Comparison of ENCODE assay signal across 8 cellular contexts in genomic region chr9:137070201-137070905, GRCh38. TPM values are rescaled to one million over a fixed set of nuclear protein-coding genes. Genes with fewer than 3 reads are reported as not detected.
DNase-seq lines count a peak whose midpoint lies in the region; ATAC-seq, FAIRE-seq and TF ChIP-seq lines count a peak whose summit lies in the region.

A gene with protein sequence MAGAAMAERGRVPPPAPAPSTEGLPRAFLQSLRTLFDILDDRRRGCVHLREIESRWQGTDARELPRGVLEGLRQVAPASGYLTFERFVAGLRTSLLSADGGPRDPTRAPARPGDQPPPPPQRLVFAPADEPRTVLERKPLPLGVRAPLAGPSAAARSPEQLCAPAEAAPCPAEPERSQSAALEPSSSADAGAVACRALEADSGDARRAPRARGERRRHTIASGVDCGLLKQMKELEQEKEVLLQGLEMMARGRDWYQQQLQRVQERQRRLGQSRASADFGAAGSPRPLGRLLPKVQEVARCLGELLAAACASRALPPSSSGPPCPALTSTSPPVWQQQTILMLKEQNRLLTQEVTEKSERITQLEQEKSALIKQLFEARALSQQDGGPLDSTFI (minus strand): TSS chr9:137070557. CDS start chr9:137070460, 97 bp downstream.

- H3K36me3 ChIP-seq in pancreas (no peaks in the 10 kb centered on the region), tibial nerve (no peaks in the 10 kb centered on the region)

- peak within 1 kb of the TSS; percentile 82 for H3K4me3 Mint-ChIP-seq in activated naive CD4-positive, alpha-beta T cell treated with anti-CD3 and anti-CD28 coated beads, Interleukin-2, amount 50 U/mL, for 24 hours

- H3K27me3 ChIP-seq in pancreas (no peaks in the 10 kb centered on the region), tibial nerve (peaks cover 0 to 8% of the 10 kb centered on the region in 2 donors)

- ATAC-seq in HG02610 (IDR thresholded peaks at IDR 0.05; ENCODE audit: unreplicated experiment) (peak; percentile 57), pancreas (peak; percentile 88 to 93 (median 90))

- no peaks in the 10 kb centered on the region for H3K9me3 Mint-ChIP-seq in activated naive CD4-positive, alpha-beta T cell treated with anti-CD3 and anti-CD28 coated beads, Interleukin-2, amount 50 U/mL, for 24 hours

- peak in 1 of 2 donors; percentile 12 for TF ChIP-seq EP300 in tibial nerve (IDR thresholded peaks at IDR 0.05)

- TF ChIP-seq CTCF in pancreas (IDR thresholded peaks at IDR 0.05) (no peak), tibial nerve (IDR thresholded peaks at IDR 0.05) (no peak)

- no peaks in the 10 kb centered on the region for H3K9me3 ChIP-seq in pancreas
- H3K9me3 ChIP-seq in tibial nerve = no peaks in the 10 kb centered on the region

- DNase-seq in GM04504 (ENCODE audit: low read depth) (peak; percentile 62), NCI-H128 (lab: John Stamatoyannopoulos, UW; ENCODE audit: unreplicated experiment) (peak; percentile 86), SKM-1 treated with dmso at 0.1 percent for 144 hours (lab: John Stamatoyannopoulos, UW; ENCODE audit: unreplicated experiment) (peak; percentile 89), head of caudate nucleus (peak; percentile 78 to 94 (median 87)), pancreas (peak; percentile 85 to 96 (median 88)), tibial nerve (ENCODE audit: low spot score in 2 of 2) (peak; percentile 65 to 66)

- WGBS in pancreas, 2 donors = 0% methylated on average over 45 to 74 of the region's 74 CpGs
- WGBS in tibial nerve, 2 donors = 1 to 3% methylated on average over 20 to 38 of the region's 74 CpGs

- no peaks in the 10 kb centered on the region for H3K36me3 Mint-ChIP-seq in activated naive CD4-positive, alpha-beta T cell treated with anti-CD3 and anti-CD28 coated beads, Interleukin-2, amount 50 U/mL, for 24 hours

- peaks cover 0 to 13% (median 13%) of the 10 kb centered on the region in 3 donors for H3K4me1 ChIP-seq in pancreas
- peaks cover 0 to 31% (median 13%) of the 10 kb centered on the region in 4 donors for H3K4me1 ChIP-seq in tibial nerve

- TF ChIP-seq POLR2A in tibial nerve (IDR thresholded peaks at IDR 0.05) = peak in 1 of 2 donors; percentile 27

- H3K27ac ChIP-seq in pancreas = peak within 1 kb of the TSS; percentile 54 to 86 (median 78)
- peak within 1 kb of the TSS; percentile 53 to 91 (median 83) for H3K27ac ChIP-seq in tibial nerve

- peak within 1 kb of the TSS; percentile 23 for H3K27ac Mint-ChIP-seq in activated naive CD4-positive, alpha-beta T cell treated with anti-CD3 and anti-CD28 coated beads, Interleukin-2, amount 50 U/mL, for 24 hours

- H3K4me1 Mint-ChIP-seq in activated naive CD4-positive, alpha-beta T cell treated with anti-CD3 and anti-CD28 coated beads, Interleukin-2, amount 50 U/mL, for 24 hours = peaks cover 11% of the 10 kb centered on the region

- intact Hi-C loops in head of caudate nucleus (cut with DNase I) (loop anchor here (10.0 kb wide), 1 partner anchor 286 kb away; no protein-coding TSS in a partner anchor), pancreas (cut with DNase I) (no loop called here)

- H3K27me3 Mint-ChIP-seq in activated naive CD4-positive, alpha-beta T cell treated with anti-CD3 and anti-CD28 coated beads, Interleukin-2, amount 50 U/mL, for 24 hours = peaks cover 2% of the 10 kb centered on the region

- H3K4me3 ChIP-seq in pancreas = peak within 1 kb of the TSS; percentile 10 to 49 (median 26)
- peak within 1 kb of the TSS; percentile 17 to 50 (median 31) for H3K4me3 ChIP-seq in tibial nerve

- no peak for FAIRE-seq in pancreas (lab: Jason Lieb, UNC)

RNA-seq across cellular contexts. Expression of the gene that starts here (rescaled TPM):
- under 1 TPM; 0.04 to 0.97 (median 0.45) TPM for total RNA-seq in pancreas
- polyA plus RNA-seq in pancreas = under 1 TPM; 0.30 to 0.38 TPM
- total RNA-seq in tibial nerve = under 1 TPM in 2 of 4 donors, not detected in 2; 0.22 to 0.90 TPM

Comparison
In these comparisons a context has a peak if more than half of its experiments do, and no peak if none do; other contexts are left out.
1. Peak in every context shown above with its lines: DNase-seq, ATAC-seq, H3K4me3 ChIP-seq and H3K27ac ChIP-seq.
2. Peak in DNase-seq, ATAC-seq, H3K4me3 ChIP-seq and H3K27ac ChIP-seq in pancreas; RNA of the gene not detected or under 1 TPM.
3. Peak in DNase-seq, H3K4me3 ChIP-seq and H3K27ac ChIP-seq in tibial nerve; RNA of the gene not detected or under 1 TPM.